Comparison of ENCODE assay signal across 9 cellular contexts in the genomic region with DNA sequence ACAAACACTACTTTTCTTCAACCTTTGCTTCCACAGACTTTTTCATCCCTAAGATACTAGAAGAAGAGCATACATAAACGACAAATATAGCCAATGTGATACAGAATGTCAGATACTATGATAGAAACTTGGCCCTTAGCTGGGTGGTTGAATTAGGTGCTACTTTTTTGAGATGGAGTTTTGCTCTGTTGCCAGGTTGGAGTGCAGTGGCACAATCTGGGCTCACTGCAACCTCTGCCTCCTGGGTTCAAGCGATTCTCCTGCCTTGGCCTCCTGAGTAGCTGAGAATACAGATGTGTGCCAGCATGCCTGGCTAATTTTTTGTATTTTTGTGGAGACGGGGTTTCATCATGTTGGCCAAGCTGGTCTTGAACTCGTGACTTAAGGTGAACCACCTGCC. TPM values are rescaled to one million over a fixed set of nuclear protein-coding genes. Genes with fewer than 3 reads are reported as not detected.
A peak's percentile ranks its signal among the peaks of the same experiment; 100 is the strongest.
DNase-seq lines count a peak whose midpoint lies in the region; ATAC-seq and TF ChIP-seq lines count a peak whose summit lies in the region.
"Had no signal": no experiment of that assay in that cellular context is flagged by ENCODE, and none has a peak within 500 bp of the region (broad histone marks: within the 10 kb centered on the region; RNA-seq: fewer than 3 reads in every experiment).

No MANE protein-coding gene starts in this region.

- no peak for TF ChIP-seq CTCF in chondrocyte (IDR thresholded peaks at IDR 0.05)
- no peak for TF ChIP-seq CTCF in progenitor cell of endocrine pancreas (IDR thresholded peaks at IDR 0.05; ENCODE audit: unreplicated experiment)

- peaks cover 29% of the 10 kb centered on the region for H3K4me1 Mint-ChIP-seq in activated T-cell treated with anti-CD3 and anti-CD28 coated beads, Interleukin-2, amount 50 U/mL, for 4 hours (ENCODE audit: low read depth)
- peaks cover 39% of the 10 kb centered on the region for H3K4me1 Mint-ChIP-seq in chondrocyte (ENCODE audit: low read depth)
- peaks cover 13% of the 10 kb centered on the region for H3K4me1 Mint-ChIP-seq in progenitor cell of endocrine pancreas (ENCODE audit: low read depth)

- no peak for ATAC-seq in activated T-cell treated with anti-CD3 and anti-CD28 coated beads, Interleukin-2, amount 50 U/mL, for 4 hours
- no peak for ATAC-seq in HG03432 (IDR thresholded peaks at IDR 0.05; ENCODE audit: unreplicated experiment)

- no peaks in the 10 kb centered on the region for H3K27me3 Mint-ChIP-seq in activated T-cell treated with anti-CD3 and anti-CD28 coated beads, Interleukin-2, amount 50 U/mL, for 4 hours (ENCODE audit: low read depth)
- H3K27me3 Mint-ChIP-seq in chondrocyte (ENCODE audit: low read depth) (no peaks in the 10 kb centered on the region), progenitor cell of endocrine pancreas (no peaks in the 10 kb centered on the region)

- no peak for DNase-seq in activated T-cell treated with anti-CD3 and anti-CD28 coated beads, Interleukin-2, amount 50 U/mL, for 4 hours
- no peak for DNase-seq in activated T-cell treated with anti-CD3 and anti-CD28 coated beads, Interleukin-2, amount 50 U/mL, for 48 hours
- DNase-seq in chondrocyte (ENCODE audit: low spot score) (no peak), progenitor cell of endocrine pancreas (ENCODE audit: low spot score, unreplicated experiment) (no peak), ecto neural progenitor cell (ENCODE audit: low spot score) (no peak), NCI-H2196 treated with DMSO at 0.1 percent for 48 hours (lab: John Stamatoyannopoulos, UW; ENCODE audit: unreplicated experiment) (no peak)
- DNase-seq: NCI-H446 treated with DMSO at 0.1 percent for 48 hours had no signal

- H3K27ac Mint-ChIP-seq in chondrocyte (ENCODE audit: unreplicated experiment) (peak overlapping the region; percentile 8), progenitor cell of endocrine pancreas (peak overlapping the region; percentile 59)

- peaks cover 45% of the 10 kb centered on the region for H3K36me3 Mint-ChIP-seq in activated T-cell treated with anti-CD3 and anti-CD28 coated beads, Interleukin-2, amount 50 U/mL, for 4 hours (ENCODE audit: insufficient read depth)
- H3K36me3 Mint-ChIP-seq in chondrocyte (ENCODE audit: low read depth) (peaks cover 35% of the 10 kb centered on the region), progenitor cell of endocrine pancreas (ENCODE audit: insufficient read depth) (peaks cover 29% of the 10 kb centered on the region)

- peak overlapping the region; percentile 25 for H3K4me3 Mint-ChIP-seq in activated T-cell treated with anti-CD3 and anti-CD28 coated beads, Interleukin-2, amount 50 U/mL, for 4 hours
- H3K4me3 Mint-ChIP-seq in chondrocyte (ENCODE audit: unreplicated experiment) (no peak overlapping the region), progenitor cell of endocrine pancreas (ENCODE audit: low read depth) (peak overlapping the region; percentile 6)

- H3K9me3 Mint-ChIP-seq in activated T-cell treated with anti-CD3 and anti-CD28 coated beads, Interleukin-2, amount 50 U/mL, for 4 hours: no peaks in the 10 kb centered on the region
- H3K9me3 Mint-ChIP-seq in chondrocyte (ENCODE audit: low read depth): no peaks in the 10 kb centered on the region
- no peaks in the 10 kb centered on the region for H3K9me3 Mint-ChIP-seq in progenitor cell of endocrine pancreas (ENCODE audit: low read depth)

TF ChIP-seq in PFSK-1, 5 proteins besides CTCF, POLR2A, EP300 and RAD21:
- TF ChIP-seq POLR2AphosphoS5 (IDR thresholded peaks at IDR 0.05; ENCODE audit: low read depth, low read length): peak; percentile 52; the same call in 1 of the 2 replicates
- TF ChIP-seq SIN3A (IDR thresholded peaks at IDR 0.05; ENCODE audit: borderline replicate concordance, insufficient read depth, low read length): no peak

RNA-seq across cellular contexts. Expression of gene PPIA, which starts 3.5 kb away (rescaled TPM):
- total RNA-seq in activated T-cell treated with anti-CD3 and anti-CD28 coated beads, Interleukin-2, amount 50 U/mL, for 4 hours: 1,000 to 10,000 TPM; 2,630 to 2,693 (median 2,657) TPM
- polyA plus RNA-seq in PFSK-1 (2012; ENCODE audit: insufficient read length, low read depth): 1,190 TPM
- total RNA-seq in chondrocyte (1,108 to 1,479 TPM (median 1,462 TPM) in 3 replicates), progenitor cell of endocrine pancreas (1,323 and 1,353 TPM in 2 replicates)

RNA-seq across cellular contexts. Expression of gene H2AZ2, which starts 47.9 kb away (rescaled TPM):
- 100 to 1,000 TPM; 128 to 140 (median 133) TPM for total RNA-seq in activated T-cell treated with anti-CD3 and anti-CD28 coated beads, Interleukin-2, amount 50 U/mL, for 4 hours
- 152 TPM for polyA plus RNA-seq in PFSK-1 (2012; ENCODE audit: insufficient read length, low read depth)
- total RNA-seq in chondrocyte (119 to 139 TPM (median 126 TPM) in 3 replicates), progenitor cell of endocrine pancreas (220 and 244 TPM in 2 replicates)

RNA-seq across cellular contexts. Expression of gene ZMIZ2, which starts 51.3 kb away (rescaled TPM):
- 100 to 1,000 TPM; 109 to 137 (median 118) TPM for total RNA-seq in activated T-cell treated with anti-CD3 and anti-CD28 coated beads, Interleukin-2, amount 50 U/mL, for 4 hours
- polyA plus RNA-seq in PFSK-1 (2012; ENCODE audit: insufficient read length, low read depth): 46.0 TPM
- total RNA-seq in chondrocyte (68.5 to 73.5 TPM (median 72.6 TPM) in 3 replicates), progenitor cell of endocrine pancreas (217 and 222 TPM in 2 replicates)
